23 cellular contexts compared by ENCODE assay signal in the genomic region with DNA sequence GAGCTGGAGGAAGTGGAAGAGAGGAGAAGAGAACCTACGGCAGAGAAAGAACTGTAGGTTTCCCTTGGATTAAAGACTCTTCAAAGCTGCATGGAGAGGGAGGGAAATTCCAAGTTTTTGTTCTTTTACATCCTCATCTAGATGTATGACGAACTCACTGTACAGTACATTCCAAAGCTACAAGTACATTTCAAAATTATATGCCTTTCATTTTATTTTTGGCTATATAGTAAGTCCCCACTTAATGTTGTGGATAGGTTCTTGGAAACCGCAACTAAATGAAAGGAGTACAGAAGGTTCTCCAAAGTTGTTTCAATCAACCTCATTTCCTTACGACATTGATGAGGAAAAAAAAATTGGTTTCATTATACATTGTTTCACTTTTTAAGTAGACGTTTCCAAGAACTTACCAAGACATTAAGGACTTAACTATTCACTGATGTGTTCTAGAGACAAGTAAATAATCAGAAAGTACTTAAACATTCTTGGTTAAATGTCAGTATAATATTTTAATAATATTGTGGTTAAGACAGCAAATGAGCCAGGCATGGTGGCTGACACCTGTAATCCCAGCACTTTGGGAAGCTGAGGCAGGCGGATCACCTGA. TPM values are rescaled to one million over a fixed set of nuclear protein-coding genes. Genes with fewer than 3 reads are reported as not detected.
DNase-seq lines count a peak whose midpoint lies in the region; ATAC-seq and TF ChIP-seq lines count a peak whose summit lies in the region.
"Had no signal": no experiment of that assay in that cellular context is flagged by ENCODE, and none has a peak within 500 bp of the region (broad histone marks: within the 10 kb centered on the region; RNA-seq: fewer than 3 reads in every experiment).

No MANE protein-coding gene starts in this region.

- peaks cover 39 to 49% of the 10 kb centered on the region in 2 experiments for H3K79me1 ChIP-seq in IMR-90 (ENCODE audit: low read depth in 1 of 2, low read length in 2 of 2)

- TF ChIP-seq POLR2A in IMR-90 (IDR thresholded peaks at IDR 0.05; ENCODE audit: low read depth, low read length): no peak

- H3K27me3 ChIP-seq in IMR-90 (ENCODE audit: control insufficient read depth, insufficient read depth, low read length): no peaks in the 10 kb centered on the region

- H3K36me3 Mint-ChIP-seq in T-helper 17 cell (ENCODE audit: low read depth) (no peaks in the 10 kb centered on the region), mesothelial cell of epicardium (peaks cover 2% of the 10 kb centered on the region)
- no peaks in the 10 kb centered on the region for H3K36me3 Mint-ChIP-seq in activated T-helper 2 cell treated with anti-CD3 and anti-CD28 coated beads, Interferon-gamma antibody, Interleukin-2, Interleukin-4, amounts not matched to agents 10 μg/mL and 5 μg/mL and 100 μg/mL, durations not matched to agents 14 hours and 24 hours and 36 hours (ENCODE audit: low read depth)

- in situ Hi-C loops in IMR-90 (cut with MboI; ENCODE audit: low sequenced_read_pairs): no loop called here

- DNase-seq in IMR-90: peak; percentile 30
- no peak for DNase-seq in T-helper 17 cell
- DNase-seq in epithelial cell of esophagus (ENCODE audit: low read depth): peak; percentile 27
- DNase-seq in mesothelial cell of epicardium (ENCODE audit: low spot score in 2 of 2, unreplicated experiment in 2 of 2): no peak
- DNase-seq in activated T-helper 2 cell treated with anti-CD3 and anti-CD28 coated beads, Interferon-gamma antibody, Interleukin-2, Interleukin-4, amounts not matched to agents 10 μg/mL and 5 μg/mL and 100 μg/mL, durations not matched to agents 14 hours and 24 hours and 36 hours (ENCODE audit: low spot score): no peak
- no peak for DNase-seq in glomerular visceral epithelial cell (ENCODE audit: extremely low spot score)
- DNase-seq: activated CD4-positive, CD25-positive, alpha-beta regulatory T cell treated with anti-CD3 and anti-CD28 coated beads, Interleukin-2, amount 50 U/mL, for 72 hours; activated CD8-positive, alpha-beta T cell treated with anti-CD3 and anti-CD28 coated beads for 36 hours; activated gamma-delta T cell; activated naive CD8-positive, alpha-beta T cell treated with anti-CD3 and anti-CD28 coated beads, Interleukin-2, amount 10 ng/mL, durations not matched to agents 7 days and 5 days; cerebellar nuclear complex; DND-41; foreskin melanocyte; Karpas-422; naive thymus-derived CD4-positive, alpha-beta T cell; NCI-H187 treated with DMSO at 0.1 percent for 48 hours; NCI-H69 had no signal

- H3K36me3 ChIP-seq in IMR-90 (ENCODE audit: control insufficient read depth, insufficient read depth, low read length): 0 out of 2 replicates have a peak, but pooled peaks cover 1% of the 10 kb centered on the region
- H3K36me3 ChIP-seq: thoracic aorta had no signal

- peak overlapping the region; percentile 5 for H3K4me3 Mint-ChIP-seq in T-helper 17 cell
- no peak overlapping the region for H3K4me3 Mint-ChIP-seq in mesothelial cell of epicardium
- no peak overlapping the region for H3K4me3 Mint-ChIP-seq in activated T-helper 2 cell treated with anti-CD3 and anti-CD28 coated beads, Interferon-gamma antibody, Interleukin-2, Interleukin-4, amounts not matched to agents 10 μg/mL and 5 μg/mL and 100 μg/mL, durations not matched to agents 14 hours and 24 hours and 36 hours (ENCODE audit: low read depth)
- H3K4me3 Mint-ChIP-seq: activated CD8-positive, alpha-beta T cell treated with anti-CD3 and anti-CD28 coated beads for 36 hours; activated naive CD8-positive, alpha-beta T cell treated with anti-CD3 and anti-CD28 coated beads, Interleukin-2, amount 10 ng/mL, durations not matched to agents 7 days and 5 days; CD14-positive monocyte; stimulated activated naive CD8-positive, alpha-beta T cell treated with anti-CD3 and anti-CD28 coated beads, Interleukin-15, Interleukin-2, amounts not matched to agents 100 ng/mL and 50 ng/mL, for 24 hours had no signal

- H3K56ac ChIP-seq in IMR-90 (ENCODE audit: extremely low read depth, insufficient read depth, low read length): no peak overlapping the region

- ATAC-seq in IMR-90 (ENCODE audit: low read depth): no peak
- no peak for ATAC-seq in T-helper 17 cell
- ATAC-seq in GM19395 (IDR thresholded peaks at IDR 0.05; ENCODE audit: unreplicated experiment): no peak
- ATAC-seq in GM21423 (IDR thresholded peaks at IDR 0.05; ENCODE audit: unreplicated experiment): no peak
- ATAC-seq: activated CD8-positive, alpha-beta T cell treated with anti-CD3 and anti-CD28 coated beads for 36 hours; naive thymus-derived CD4-positive, alpha-beta T cell had no signal

- no peak overlapping the region for H2AK9ac ChIP-seq in IMR-90 (replicated peaks; ENCODE audit: low read depth, low read length, poor library complexity)

- no peak overlapping the region for H3K27ac ChIP-seq in IMR-90 (ENCODE audit: insufficient read depth, low read length)
- H3K27ac ChIP-seq: RWPE1, thoracic aorta had no signal

- H3K9me3 ChIP-seq in IMR-90 (ENCODE audit: control insufficient read depth, insufficient read depth, low read length) (no peaks in the 10 kb centered on the region), T-helper 17 cell (ENCODE audit: control insufficient read depth, low read length, poor library complexity, severe bottlenecking) (no peaks in the 10 kb centered on the region)
- H3K9me3 ChIP-seq: thoracic aorta had no signal

- dilution Hi-C loops in IMR-90 (cut with HindIII; ENCODE audit: low sequenced_read_pairs, unreplicated experiment): no loop called here

- no peak overlapping the region for H2AK5ac ChIP-seq in IMR-90 (ENCODE audit: low read depth, low read length)

- H2BK120ac ChIP-seq in IMR-90 (ENCODE audit: low read depth, low read length): no peak overlapping the region

- peak overlapping the region; percentile 52 for H3K14ac ChIP-seq in IMR-90 (replicated peaks; ENCODE audit: low read depth, low read length)

- H4K20me1 ChIP-seq in IMR-90 (ENCODE audit: insufficient read depth, low read length): peaks cover 24% of the 10 kb centered on the region; the same call in 1 of the 2 replicates

- no peaks in the 10 kb centered on the region for H3K9me3 Mint-ChIP-seq in mesothelial cell of epicardium
- H3K9me3 Mint-ChIP-seq in activated T-helper 2 cell treated with anti-CD3 and anti-CD28 coated beads, Interferon-gamma antibody, Interleukin-2, Interleukin-4, amounts not matched to agents 10 μg/mL and 5 μg/mL and 100 μg/mL, durations not matched to agents 14 hours and 24 hours and 36 hours: no peaks in the 10 kb centered on the region
- H3K9me3 Mint-ChIP-seq: activated CD8-positive, alpha-beta T cell treated with anti-CD3 and anti-CD28 coated beads for 36 hours; activated naive CD8-positive, alpha-beta T cell treated with anti-CD3 and anti-CD28 coated beads, Interleukin-2, amount 10 ng/mL, durations not matched to agents 7 days and 5 days; CD14-positive monocyte; stimulated activated naive CD8-positive, alpha-beta T cell treated with anti-CD3 and anti-CD28 coated beads, Interleukin-15, Interleukin-2, amounts not matched to agents 100 ng/mL and 50 ng/mL, for 24 hours had no signal

- no peak overlapping the region for H3K18ac ChIP-seq in IMR-90 (ENCODE audit: low read depth, low read length)

- POLR2A ChIA-PET in IMR-90 (lab: Charles Lee; ENCODE audit: unreplicated experiment): no interaction called here

- peaks cover 22% of the 10 kb centered on the region for H3K4me1 Mint-ChIP-seq in T-helper 17 cell
- peaks cover 7% of the 10 kb centered on the region for H3K4me1 Mint-ChIP-seq in mesothelial cell of epicardium
- H3K4me1 Mint-ChIP-seq in activated T-helper 2 cell treated with anti-CD3 and anti-CD28 coated beads, Interferon-gamma antibody, Interleukin-2, Interleukin-4, amounts not matched to agents 10 μg/mL and 5 μg/mL and 100 μg/mL, durations not matched to agents 14 hours and 24 hours and 36 hours (ENCODE audit: low read depth): peaks cover 3% of the 10 kb centered on the region

- H4K8ac ChIP-seq in IMR-90 (ENCODE audit: low read depth in 2 of 2, low read length in 2 of 2): no peak overlapping the region; a peak in 1 of 4 replicates

- TF ChIP-seq CTCF in IMR-90 (conservative IDR thresholded peaks at IDR 0.05; ENCODE audit: low read depth, low read length): no peak
- no peak for TF ChIP-seq CTCF in epithelial cell of esophagus (IDR thresholded peaks at IDR 0.05; ENCODE audit: insufficient read depth, low read depth, low read length, missing control alignments)
- no peak for TF ChIP-seq CTCF in mesothelial cell of epicardium (IDR thresholded peaks at IDR 0.05; ENCODE audit: unreplicated experiment)

- no CpG with 5 or more reads among the region's 6 CpGs for whole genome bisulfite sequencing in IMR-90 (ENCODE audit: extremely low coverage in 2 of 2, insufficient read length in 1 of 2), 2 experiments

- no peak overlapping the region; the same call in 1 of the 2 replicates for H3K9ac ChIP-seq in IMR-90 (ENCODE audit: low read depth, low read length)

- H3K4me3 ChIP-seq in IMR-90 (ENCODE audit: insufficient read depth, low read depth, low read length): no peak overlapping the region
- no peak overlapping the region for H3K4me3 ChIP-seq in epithelial cell of esophagus (ENCODE audit: low read length)
- H3K4me3 ChIP-seq: thoracic aorta had no signal

- intact Hi-C loops in IMR-90 (cut with micrococcal nuclease): no loop called here
- intact Hi-C loops in activated T-helper 2 cell treated with anti-CD3 and anti-CD28 coated beads, Interferon-gamma antibody, Interleukin-2, Interleukin-4, amounts not matched to agents 10 μg/mL and 5 μg/mL and 100 μg/mL, durations not matched to agents 14 hours and 24 hours and 36 hours (cut with micrococcal nuclease): no loop called here

- no TSS peak for BruUV-seq in IMR-90 (replicated peaks; lab: Mats Ljungman, UMichigan)

- H2BK15ac ChIP-seq in IMR-90 (ENCODE audit: low read depth, low read length): no peak overlapping the region

- peak overlapping the region; percentile 79; the same call in 1 of the 2 replicates for H3K23ac ChIP-seq in IMR-90 (ENCODE audit: low read depth, low read length)

- peak overlapping the region; percentile 71 for H3K4me2 ChIP-seq in IMR-90 (ENCODE audit: low read depth, low read length)

- H2BK20ac ChIP-seq in IMR-90 (ENCODE audit: low read depth, low read length): no peak overlapping the region

- H3K4ac ChIP-seq in IMR-90 (ENCODE audit: low read depth, low read length): no peak overlapping the region

- H2BK5ac ChIP-seq in IMR-90 (ENCODE audit: low read depth, low read length, poor library complexity, severe bottlenecking): no peak overlapping the region

- no peak overlapping the region for H2AFZ ChIP-seq in IMR-90 (replicated peaks; ENCODE audit: low read length, poor library complexity)

- peak overlapping the region; percentile 6 for H3K27ac Mint-ChIP-seq in T-helper 17 cell
- H3K27ac Mint-ChIP-seq in mesothelial cell of epicardium: peak overlapping the region; percentile 73
- no peak overlapping the region for H3K27ac Mint-ChIP-seq in activated T-helper 2 cell treated with anti-CD3 and anti-CD28 coated beads, Interferon-gamma antibody, Interleukin-2, Interleukin-4, amounts not matched to agents 10 μg/mL and 5 μg/mL and 100 μg/mL, durations not matched to agents 14 hours and 24 hours and 36 hours
- H3K27ac Mint-ChIP-seq: activated CD8-positive, alpha-beta T cell treated with anti-CD3 and anti-CD28 coated beads for 36 hours; activated naive CD8-positive, alpha-beta T cell treated with anti-CD3 and anti-CD28 coated beads, Interleukin-2, amount 10 ng/mL, durations not matched to agents 7 days and 5 days; naive thymus-derived CD4-positive, alpha-beta T cell; stimulated activated naive CD8-positive, alpha-beta T cell treated with anti-CD3 and anti-CD28 coated beads, Interleukin-15, Interleukin-2, amounts not matched to agents 100 ng/mL and 50 ng/mL, for 24 hours had no signal

- no peak for TF ChIP-seq RAD21 in IMR-90 (IDR thresholded peaks at IDR 0.05; ENCODE audit: low read length)

- CTCF ChIA-PET in IMR-90 (lab: Yijun Ruan, JAX): no interaction called here

- H3K27me3 Mint-ChIP-seq in T-helper 17 cell: no peaks in the 10 kb centered on the region
- no peaks in the 10 kb centered on the region for H3K27me3 Mint-ChIP-seq in mesothelial cell of epicardium (ENCODE audit: low read depth)
- no peaks in the 10 kb centered on the region for H3K27me3 Mint-ChIP-seq in activated T-helper 2 cell treated with anti-CD3 and anti-CD28 coated beads, Interferon-gamma antibody, Interleukin-2, Interleukin-4, amounts not matched to agents 10 μg/mL and 5 μg/mL and 100 μg/mL, durations not matched to agents 14 hours and 24 hours and 36 hours (ENCODE audit: low read depth)
- H3K27me3 Mint-ChIP-seq: activated CD8-positive, alpha-beta T cell treated with anti-CD3 and anti-CD28 coated beads for 36 hours; activated naive CD8-positive, alpha-beta T cell treated with anti-CD3 and anti-CD28 coated beads, Interleukin-2, amount 10 ng/mL, durations not matched to agents 7 days and 5 days; naive thymus-derived CD4-positive, alpha-beta T cell; stimulated activated naive CD8-positive, alpha-beta T cell treated with anti-CD3 and anti-CD28 coated beads, Interleukin-15, Interleukin-2, amounts not matched to agents 100 ng/mL and 50 ng/mL, for 24 hours had no signal

- H4K5ac ChIP-seq in IMR-90 (ENCODE audit: low read depth, low read length): no peak overlapping the region; the same call in 1 of the 2 replicates

- H4K91ac ChIP-seq in IMR-90 (ENCODE audit: insufficient read depth, low read depth, low read length): no peak overlapping the region

- H3K4me1 ChIP-seq in IMR-90 (ENCODE audit: control insufficient read depth, insufficient read depth, low read length): no peaks in the 10 kb centered on the region

- peaks cover 9% of the 10 kb centered on the region; the same call in 1 of the 2 replicates for H3K9me1 ChIP-seq in IMR-90 (ENCODE audit: insufficient read depth, low read length)

RNA-seq across cellular contexts. Expression of gene JMJD1C, which starts 16.1 kb away (rescaled TPM):
- total RNA-seq in IMR-90 (2012; rRNA removed) (96.8 and 108 TPM in 2 replicates), T-helper 17 cell (100 to 1,000 TPM; 215 to 279 TPM), mesothelial cell of epicardium (109 to 117 TPM (median 112 TPM) in 3 replicates)
- 10.6 and 15.6 TPM in 2 replicates for polyA plus RNA-seq in IMR-90 (2012; rRNA removed)
- polyA plus RNA-seq in IMR-90 (2012; cell fraction: cytosol; rRNA removed): 2.0 and 2.7 TPM in 2 replicates
- 4.5 and 57.4 TPM in 2 replicates for polyA plus RNA-seq in IMR-90 (2012; cell fraction: nucleus; rRNA removed; ENCODE audit: low replicate concordance)
- total RNA-seq in activated T-helper 2 cell treated with anti-CD3 and anti-CD28 coated beads, Interferon-gamma antibody, Interleukin-2, Interleukin-4, amounts not matched to agents 10 μg/mL and 5 μg/mL and 100 μg/mL, durations not matched to agents 14 hours and 24 hours and 36 hours: 33.8 and 35.2 TPM in 2 replicates

RNA-seq across cellular contexts. Expression of gene REEP3, which starts 39.3 kb away (rescaled TPM):
- 28.9 and 48.6 TPM in 2 replicates for total RNA-seq in IMR-90 (2012; rRNA removed)
- polyA plus RNA-seq in IMR-90 (2012; rRNA removed): 9.2 and 11.7 TPM in 2 replicates
- polyA plus RNA-seq in IMR-90 (2012; cell fraction: cytosol; rRNA removed): 3.6 and 4.4 TPM in 2 replicates
- 1.0 and 4.6 TPM in 2 replicates for polyA plus RNA-seq in IMR-90 (2012; cell fraction: nucleus; rRNA removed; ENCODE audit: low replicate concordance)
- 10 to 100 TPM; 21.1 TPM for total RNA-seq in T-helper 17 cell
- 28.5 to 33.1 TPM (median 31.9 TPM) in 3 replicates for total RNA-seq in mesothelial cell of epicardium
- 24.6 and 24.9 TPM in 2 replicates for total RNA-seq in activated T-helper 2 cell treated with anti-CD3 and anti-CD28 coated beads, Interferon-gamma antibody, Interleukin-2, Interleukin-4, amounts not matched to agents 10 μg/mL and 5 μg/mL and 100 μg/mL, durations not matched to agents 14 hours and 24 hours and 36 hours

Comparison
In these comparisons a context has a peak if more than half of its experiments do, and no peak if none do; other contexts are left out.
1. DNase-seq: peak in IMR-90 (single experiment) and epithelial cell of esophagus (single experiment); none in T-helper 17 cell (0 of 3), mesothelial cell of epicardium (0 of 2), activated T-helper 2 cell treated with anti-CD3 and anti-CD28 coated beads, Interferon-gamma antibody, Interleukin-2, Interleukin-4, amounts not matched to agents 10 μg/mL and 5 μg/mL and 100 μg/mL, durations not matched to agents 14 hours and 24 hours and 36 hours (single experiment) and glomerular visceral epithelial cell (single experiment).